ENCODE assay signal across 9 cellular contexts in the genomic region with DNA sequence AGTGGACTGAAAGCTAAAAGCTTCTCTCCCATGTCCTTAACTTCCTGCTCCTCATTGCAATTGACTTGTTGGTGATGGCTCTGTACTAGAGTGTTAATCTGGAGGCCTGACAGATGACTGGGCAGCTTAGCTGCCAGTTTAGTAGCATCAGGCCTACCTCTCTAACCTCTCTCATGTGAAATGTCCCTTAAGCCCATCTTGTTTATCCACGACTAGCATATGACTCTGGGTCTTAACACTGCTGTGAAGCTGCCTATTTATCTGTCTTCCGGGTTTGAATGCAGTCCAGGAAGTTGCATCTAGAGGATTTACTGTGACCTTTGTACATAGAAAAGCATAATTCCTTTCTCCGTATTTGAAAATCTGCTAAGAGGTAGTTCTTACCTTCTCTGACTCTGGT.
DNase-seq lines count a peak whose midpoint lies in the region; ATAC-seq and TF ChIP-seq lines count a peak whose summit lies in the region.
"Had no signal": no experiment of that assay in that cellular context is flagged by ENCODE, and none has a peak within 500 bp of the region (broad histone marks: within the 10 kb centered on the region; RNA-seq: fewer than 3 reads in every experiment).

No MANE protein-coding gene starts in this region.

- TF ChIP-seq CTCF in upper lobe of right lung (IDR thresholded peaks at IDR 0.05) = no peak
- no peak for TF ChIP-seq CTCF in sigmoid colon (IDR thresholded peaks at IDR 0.05)
- no peak for TF ChIP-seq CTCF in A673 (conservative IDR thresholded peaks at IDR 0.05; ENCODE audit: low read depth, low read length)

- WGBS in sigmoid colon, 2 donors = 9 to 46% methylated on average over 3 of the region's 3 CpGs

- no peak for TF ChIP-seq EP300 in sigmoid colon (IDR thresholded peaks at IDR 0.05)

- peaks cover 6% of the 10 kb centered on the region for H3K36me3 Mint-ChIP-seq in activated naive CD8-positive, alpha-beta T cell
- H3K36me3 Mint-ChIP-seq in activated naive CD8-positive, alpha-beta T cell treated with anti-CD3 and anti-CD28 coated beads, Interleukin-2, amount 50 U/mL, for 24 hours (ENCODE audit: low read depth) = peaks cover 7% of the 10 kb centered on the region

- no peak overlapping the region for H3K4me3 Mint-ChIP-seq in activated naive CD8-positive, alpha-beta T cell
- no peak overlapping the region for H3K4me3 Mint-ChIP-seq in activated naive CD8-positive, alpha-beta T cell treated with anti-CD3 and anti-CD28 coated beads, Interleukin-2, amount 50 U/mL, for 24 hours
- H3K4me3 Mint-ChIP-seq: CD8-positive, alpha-beta memory T cell had no signal

- H3K9me3 ChIP-seq in upper lobe of right lung = no peaks in the 10 kb centered on the region
- H3K9me3 ChIP-seq in sigmoid colon = no peaks in the 10 kb centered on the region
- no peaks in the 10 kb centered on the region for H3K9me3 ChIP-seq in A673 (ENCODE audit: low read depth, low read length, poor library complexity, severe bottlenecking)

- ATAC-seq in activated naive CD8-positive, alpha-beta T cell treated with anti-CD3 and anti-CD28 coated beads, Interleukin-2, amount 50 U/mL, for 24 hours = no peak
- ATAC-seq in left colon = peak; percentile 91
- peak; percentile 27 for ATAC-seq in upper lobe of right lung

- H3K36me3 ChIP-seq in upper lobe of right lung (peaks cover 48% of the 10 kb centered on the region), sigmoid colon (peaks cover 0 to 46% (median 8%) of the 10 kb centered on the region in 4 donors), A673 (ENCODE audit: insufficient read depth, low read length, poor library complexity, severe bottlenecking) (peaks cover 4% of the 10 kb centered on the region)

- H3K27me3 Mint-ChIP-seq in activated naive CD8-positive, alpha-beta T cell = no peaks in the 10 kb centered on the region
- no peaks in the 10 kb centered on the region for H3K27me3 Mint-ChIP-seq in activated naive CD8-positive, alpha-beta T cell treated with anti-CD3 and anti-CD28 coated beads, Interleukin-2, amount 50 U/mL, for 24 hours
- H3K27me3 Mint-ChIP-seq: CD8-positive, alpha-beta memory T cell had no signal

- H3K27ac ChIP-seq in upper lobe of right lung (no peak overlapping the region), sigmoid colon (peak overlapping the region in 2 of 4 donors; percentile 1 to 12), A673 (ENCODE audit: low read depth, low read length, poor library complexity, severe bottlenecking) (no peak overlapping the region)

- no peaks in the 10 kb centered on the region for H3K27me3 ChIP-seq in upper lobe of right lung
- no peaks in the 10 kb centered on the region for H3K27me3 ChIP-seq in sigmoid colon
- no peaks in the 10 kb centered on the region for H3K27me3 ChIP-seq in A673 (replicated peaks; ENCODE audit: insufficient read depth, low read depth, low read length, poor library complexity)

- peak overlapping the region; percentile 25 for H3K27ac Mint-ChIP-seq in activated naive CD8-positive, alpha-beta T cell
- H3K27ac Mint-ChIP-seq in activated naive CD8-positive, alpha-beta T cell treated with anti-CD3 and anti-CD28 coated beads, Interleukin-2, amount 50 U/mL, for 24 hours = no peak overlapping the region

- H3K4me1 ChIP-seq in upper lobe of right lung = peaks cover 10% of the 10 kb centered on the region
- peaks cover 0 to 22% (median 4%) of the 10 kb centered on the region in 4 donors for H3K4me1 ChIP-seq in sigmoid colon
- no peaks in the 10 kb centered on the region for H3K4me1 ChIP-seq in A673 (ENCODE audit: insufficient read depth, low read length, poor library complexity, severe bottlenecking)

- no peak for TF ChIP-seq POLR2A in sigmoid colon (IDR thresholded peaks at IDR 0.05)

- POLR2A ChIA-PET in A673 (lab: Charles Lee; ENCODE audit: low non-redundant PET) = no interaction called here

- H3K4me3 ChIP-seq in upper lobe of right lung = no peak overlapping the region
- H3K4me3 ChIP-seq in sigmoid colon = no peak overlapping the region
- H3K4me3 ChIP-seq in A673 (ENCODE audit: low read depth, low read length, poor library complexity, severe bottlenecking) = no peak overlapping the region

- CTCF ChIA-PET in A673 (lab: Charles Lee) = no interaction called here

- intact Hi-C loops in left colon (cut with DNase I, micrococcal nuclease) = no loop called here
- intact Hi-C loops in upper lobe of right lung (cut with DNase I) = no loop called here
- intact Hi-C loops in sigmoid colon (cut with DNase I) = no loop called here
- intact Hi-C loops in A673 (cut with micrococcal nuclease; ENCODE audit: unreplicated experiment) = no loop called here

- no TSS peak for BruUV-seq in A673 (replicated peaks; lab: Mats Ljungman, UMichigan)

- DNase-seq in activated naive CD8-positive, alpha-beta T cell treated with anti-CD3 and anti-CD28 coated beads, Interleukin-2, amount 50 U/mL, for 24 hours = no peak
- DNase-seq in amniotic epithelial cell (ENCODE audit: low read depth) (peak; percentile 76), left colon (no peak), upper lobe of right lung (no peak), sigmoid colon (no peak), NCI-H2081 treated with DMSO at 0.1 percent for 48 hours (lab: John Stamatoyannopoulos, UW) (no peak), A673 (ENCODE audit: low spot score) (no peak)
- DNase-seq: CD8-positive, alpha-beta memory T cell had no signal

- peaks cover 12% of the 10 kb centered on the region for H3K4me1 Mint-ChIP-seq in activated naive CD8-positive, alpha-beta T cell (ENCODE audit: low read depth)
- H3K4me1 Mint-ChIP-seq in activated naive CD8-positive, alpha-beta T cell treated with anti-CD3 and anti-CD28 coated beads, Interleukin-2, amount 50 U/mL, for 24 hours = peaks cover 14% of the 10 kb centered on the region

- H3K9me3 Mint-ChIP-seq in activated naive CD8-positive, alpha-beta T cell (ENCODE audit: low read depth) = no peaks in the 10 kb centered on the region
- no peaks in the 10 kb centered on the region for H3K9me3 Mint-ChIP-seq in activated naive CD8-positive, alpha-beta T cell treated with anti-CD3 and anti-CD28 coated beads, Interleukin-2, amount 50 U/mL, for 24 hours
- H3K9me3 Mint-ChIP-seq: CD8-positive, alpha-beta memory T cell had no signal
